ENCODE assay signal across 1 cellular context in the genomic region with DNA sequence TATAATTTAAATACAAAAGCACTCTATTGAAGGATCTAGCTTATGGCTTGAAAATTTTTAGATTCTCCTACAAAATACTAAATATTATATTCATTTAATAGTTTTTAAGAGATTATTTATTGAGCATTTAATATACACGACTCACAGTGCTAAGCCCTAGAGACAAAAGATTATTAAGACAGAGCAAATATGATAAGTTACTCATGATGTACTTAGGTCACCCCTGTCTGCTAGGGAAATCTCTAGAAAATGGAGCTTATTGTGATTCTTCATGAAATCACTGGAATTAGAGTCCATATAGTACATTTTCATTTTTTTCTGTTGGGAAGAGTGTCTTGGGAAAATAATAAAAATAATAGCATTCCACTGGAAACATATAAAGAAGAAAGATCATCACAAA.
TF ChIP-seq lines count a peak whose summit lies in the region.

No MANE protein-coding gene starts in this region.

TF ChIP-seq in GM23338, 12 proteins besides CTCF, POLR2A, EP300 and RAD21 (continued from another document):
- TF ChIP-seq, protein P1, sequence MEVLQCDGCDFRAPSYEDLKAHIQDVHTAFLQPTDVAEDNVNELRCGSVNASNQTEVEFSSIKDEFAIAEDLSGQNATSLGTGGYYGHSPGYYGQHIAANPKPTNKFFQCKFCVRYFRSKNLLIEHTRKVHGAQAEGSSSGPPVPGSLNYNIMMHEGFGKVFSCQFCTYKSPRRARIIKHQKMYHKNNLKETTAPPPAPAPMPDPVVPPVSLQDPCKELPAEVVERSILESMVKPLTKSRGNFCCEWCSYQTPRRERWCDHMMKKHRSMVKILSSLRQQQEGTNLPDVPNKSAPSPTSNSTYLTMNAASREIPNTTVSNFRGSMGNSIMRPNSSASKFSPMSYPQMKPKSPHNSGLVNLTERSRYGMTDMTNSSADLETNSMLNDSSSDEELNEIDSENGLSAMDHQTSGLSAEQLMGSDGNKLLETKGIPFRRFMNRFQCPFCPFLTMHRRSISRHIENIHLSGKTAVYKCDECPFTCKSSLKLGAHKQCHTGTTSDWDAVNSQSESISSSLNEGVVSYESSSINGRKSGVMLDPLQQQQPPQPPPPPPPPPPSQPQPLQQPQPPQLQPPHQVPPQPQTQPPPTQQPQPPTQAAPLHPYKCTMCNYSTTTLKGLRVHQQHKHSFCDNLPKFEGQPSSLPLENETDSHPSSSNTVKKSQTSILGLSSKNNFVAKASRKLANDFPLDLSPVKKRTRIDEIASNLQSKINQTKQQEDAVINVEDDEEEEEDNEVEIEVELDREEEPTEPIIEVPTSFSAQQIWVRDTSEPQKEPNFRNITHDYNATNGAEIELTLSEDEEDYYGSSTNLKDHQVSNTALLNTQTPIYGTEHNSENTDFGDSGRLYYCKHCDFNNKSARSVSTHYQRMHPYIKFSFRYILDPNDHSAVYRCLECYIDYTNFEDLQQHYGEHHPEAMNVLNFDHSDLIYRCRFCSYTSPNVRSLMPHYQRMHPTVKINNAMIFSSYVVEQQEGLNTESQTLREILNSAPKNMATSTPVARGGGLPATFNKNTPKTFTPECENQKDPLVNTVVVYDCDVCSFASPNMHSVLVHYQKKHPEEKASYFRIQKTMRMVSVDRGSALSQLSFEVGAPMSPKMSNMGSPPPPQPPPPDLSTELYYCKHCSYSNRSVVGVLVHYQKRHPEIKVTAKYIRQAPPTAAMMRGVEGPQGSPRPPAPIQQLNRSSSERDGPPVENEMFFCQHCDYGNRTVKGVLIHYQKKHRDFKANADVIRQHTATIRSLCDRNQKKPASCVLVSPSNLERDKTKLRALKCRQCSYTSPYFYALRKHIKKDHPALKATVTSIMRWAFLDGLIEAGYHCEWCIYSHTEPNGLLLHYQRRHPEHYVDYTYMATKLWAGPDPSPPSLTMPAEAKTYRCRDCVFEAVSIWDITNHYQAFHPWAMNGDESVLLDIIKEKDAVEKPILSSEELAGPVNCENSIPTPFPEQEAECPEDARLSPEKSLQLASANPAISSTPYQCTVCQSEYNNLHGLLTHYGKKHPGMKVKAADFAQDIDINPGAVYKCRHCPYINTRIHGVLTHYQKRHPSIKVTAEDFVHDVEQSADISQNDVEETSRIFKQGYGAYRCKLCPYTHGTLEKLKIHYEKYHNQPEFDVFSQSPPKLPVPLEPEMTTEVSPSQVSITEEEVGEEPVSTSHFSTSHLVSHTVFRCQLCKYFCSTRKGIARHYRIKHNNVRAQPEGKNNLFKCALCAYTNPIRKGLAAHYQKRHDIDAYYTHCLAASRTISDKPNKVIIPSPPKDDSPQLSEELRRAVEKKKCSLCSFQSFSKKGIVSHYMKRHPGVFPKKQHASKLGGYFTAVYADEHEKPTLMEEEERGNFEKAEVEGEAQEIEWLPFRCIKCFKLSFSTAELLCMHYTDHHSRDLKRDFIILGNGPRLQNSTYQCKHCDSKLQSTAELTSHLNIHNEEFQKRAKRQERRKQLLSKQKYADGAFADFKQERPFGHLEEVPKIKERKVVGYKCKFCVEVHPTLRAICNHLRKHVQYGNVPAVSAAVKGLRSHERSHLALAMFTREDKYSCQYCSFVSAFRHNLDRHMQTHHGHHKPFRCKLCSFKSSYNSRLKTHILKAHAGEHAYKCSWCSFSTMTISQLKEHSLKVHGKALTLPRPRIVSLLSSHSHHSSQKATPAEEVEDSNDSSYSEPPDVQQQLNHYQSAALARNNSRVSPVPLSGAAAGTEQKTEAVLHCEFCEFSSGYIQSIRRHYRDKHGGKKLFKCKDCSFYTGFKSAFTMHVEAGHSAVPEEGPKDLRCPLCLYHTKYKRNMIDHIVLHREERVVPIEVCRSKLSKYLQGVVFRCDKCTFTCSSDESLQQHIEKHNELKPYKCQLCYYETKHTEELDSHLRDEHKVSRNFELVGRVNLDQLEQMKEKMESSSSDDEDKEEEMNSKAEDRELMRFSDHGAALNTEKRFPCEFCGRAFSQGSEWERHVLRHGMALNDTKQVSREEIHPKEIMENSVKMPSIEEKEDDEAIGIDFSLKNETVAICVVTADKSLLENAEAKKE (CRISPR knock-in tag; IDR thresholded peaks at IDR 0.05), result no peak
- TF ChIP-seq CREB1 (CRISPR knock-in tag; IDR thresholded peaks at IDR 0.05; ENCODE audit: low read depth), result no peak
- TF ChIP-seq ZNF331 (CRISPR knock-in tag; IDR thresholded peaks at IDR 0.05; ENCODE audit: low read depth), result no peak
- TF ChIP-seq, protein P2, sequence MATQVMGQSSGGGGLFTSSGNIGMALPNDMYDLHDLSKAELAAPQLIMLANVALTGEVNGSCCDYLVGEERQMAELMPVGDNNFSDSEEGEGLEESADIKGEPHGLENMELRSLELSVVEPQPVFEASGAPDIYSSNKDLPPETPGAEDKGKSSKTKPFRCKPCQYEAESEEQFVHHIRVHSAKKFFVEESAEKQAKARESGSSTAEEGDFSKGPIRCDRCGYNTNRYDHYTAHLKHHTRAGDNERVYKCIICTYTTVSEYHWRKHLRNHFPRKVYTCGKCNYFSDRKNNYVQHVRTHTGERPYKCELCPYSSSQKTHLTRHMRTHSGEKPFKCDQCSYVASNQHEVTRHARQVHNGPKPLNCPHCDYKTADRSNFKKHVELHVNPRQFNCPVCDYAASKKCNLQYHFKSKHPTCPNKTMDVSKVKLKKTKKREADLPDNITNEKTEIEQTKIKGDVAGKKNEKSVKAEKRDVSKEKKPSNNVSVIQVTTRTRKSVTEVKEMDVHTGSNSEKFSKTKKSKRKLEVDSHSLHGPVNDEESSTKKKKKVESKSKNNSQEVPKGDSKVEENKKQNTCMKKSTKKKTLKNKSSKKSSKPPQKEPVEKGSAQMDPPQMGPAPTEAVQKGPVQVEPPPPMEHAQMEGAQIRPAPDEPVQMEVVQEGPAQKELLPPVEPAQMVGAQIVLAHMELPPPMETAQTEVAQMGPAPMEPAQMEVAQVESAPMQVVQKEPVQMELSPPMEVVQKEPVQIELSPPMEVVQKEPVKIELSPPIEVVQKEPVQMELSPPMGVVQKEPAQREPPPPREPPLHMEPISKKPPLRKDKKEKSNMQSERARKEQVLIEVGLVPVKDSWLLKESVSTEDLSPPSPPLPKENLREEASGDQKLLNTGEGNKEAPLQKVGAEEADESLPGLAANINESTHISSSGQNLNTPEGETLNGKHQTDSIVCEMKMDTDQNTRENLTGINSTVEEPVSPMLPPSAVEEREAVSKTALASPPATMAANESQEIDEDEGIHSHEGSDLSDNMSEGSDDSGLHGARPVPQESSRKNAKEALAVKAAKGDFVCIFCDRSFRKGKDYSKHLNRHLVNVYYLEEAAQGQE (IDR thresholded peaks at IDR 0.05; ENCODE audit: unreplicated experiment), result no peak
- TF ChIP-seq NANOG (IDR thresholded peaks at IDR 0.05; ENCODE audit: borderline replicate concordance), result no peak
